10 cellular contexts compared by ENCODE assay signal in genomic region chr1:117537291-117537920, GRCh38.
DNase-seq lines count a peak whose midpoint lies in the region; ATAC-seq, FAIRE-seq and TF ChIP-seq lines count a peak whose summit lies in the region.
"Had no signal": no experiment of that assay in that cellular context is flagged by ENCODE, and none has a peak within 500 bp of the region (broad histone marks: within the 10 kb centered on the region; RNA-seq: fewer than 3 reads in every experiment).

No MANE protein-coding gene starts in this region.

- no peaks in the 10 kb centered on the region for H3K9me3 ChIP-seq in GM23248 (ENCODE audit: low read depth)
- no peaks in the 10 kb centered on the region for H3K9me3 ChIP-seq in OCI-LY7 (ENCODE audit: low read length)

- CTCF ChIA-PET in OCI-LY7 (lab: Charles Lee; ENCODE audit: unreplicated experiment), result interaction anchor here (1.4 to 4.2 kb wide), 2 partner anchors 137 to 216 kb away, joined by 4 to 32 read pairs; no protein-coding TSS in a partner anchor

- 60 to 62% methylated on average over 10 of the region's 10 CpGs for WGBS in GM23248 (ENCODE audit: low coverage in 1 of 2, low lambda C conversion rate in 2 of 2, missing lambda C conversion rate in 2 of 2), 2 experiments

- no peaks in the 10 kb centered on the region for H3K9me2 ChIP-seq in GM23248 (ENCODE audit: insufficient read depth)
- H3K9me2 ChIP-seq in OCI-LY7 (ENCODE audit: insufficient read depth, low read length), result no peaks in the 10 kb centered on the region

- H3K79me2 ChIP-seq in GM23248 (ENCODE audit: insufficient read depth) (no peaks in the 10 kb centered on the region), OCI-LY7 (ENCODE audit: insufficient read depth, low read depth, low read length) (no peaks in the 10 kb centered on the region)

- DNase-seq in A172 (ENCODE audit: low spot score), result peak; percentile 3
- DNase-seq in GM23248, result peak; percentile 13
- peak; percentile 72 for DNase-seq in OCI-LY7 (ENCODE audit: low spot score)
- DNase-seq in kidney tubule cell (ENCODE audit: low spot score), result peak; percentile 14
- DNase-seq in erythroblast (lab: John Stamatoyannopoulos, UW), result no peak
- DNase-seq in urothelium cell line (ENCODE audit: low spot score), result no peak
- no peak for DNase-seq in DMS79 (lab: John Stamatoyannopoulos, UW)
- DNase-seq: WERI-Rb-1 had no signal

- H4K20me1 ChIP-seq in GM23248 (ENCODE audit: insufficient read depth) (no peaks in the 10 kb centered on the region), OCI-LY7 (ENCODE audit: insufficient read depth, low read length) (no peaks in the 10 kb centered on the region)

- H3K4me1 ChIP-seq in GM23248 (ENCODE audit: insufficient read depth), result no peaks in the 10 kb centered on the region
- peaks cover 45% of the 10 kb centered on the region for H3K4me1 ChIP-seq in OCI-LY7 (ENCODE audit: insufficient read depth, low read length, poor library complexity, severe bottlenecking)

- in situ Hi-C loops in GM23248 (cut with MboI), result loop anchor here (10.0 kb wide), 1 partner anchor 347 kb away; no protein-coding TSS in a partner anchor

- H3K9ac ChIP-seq in GM23248, result no peak overlapping the region

- intact Hi-C loops in OCI-LY7 (cut with micrococcal nuclease; ENCODE audit: unreplicated experiment), result loop anchor here (2.0 to 5.0 kb wide), 2 partner anchors 59 to 120 kb away; no protein-coding TSS in a partner anchor

- TF ChIP-seq POLR2A in erythroblast (IDR thresholded peaks at IDR 0.05; ENCODE audit: low read length), result no peak

- no TSS peak for BruUV-seq in OCI-LY7 (replicated peaks; lab: Mats Ljungman, UMichigan)

- H3K27me3 ChIP-seq in GM23248 (replicated peaks; ENCODE audit: insufficient read depth), result no peaks in the 10 kb centered on the region

- ATAC-seq in GM21390 (IDR thresholded peaks at IDR 0.05; ENCODE audit: unreplicated experiment), result no peak
- ATAC-seq: activated T-helper 17 cell treated with anti-CD3 and anti-CD28 coated beads, Interleukin-2, amount 50 U/mL, for 72 hours had no signal

- POLR2A ChIA-PET in OCI-LY7 (lab: Charles Lee), result interaction anchor here (0.7 to 4.6 kb wide), 7 partner anchors 70 to 221 kb away, joined by 3 to 38 read pairs (median 4); no protein-coding TSS in a partner anchor

- H3K27ac ChIP-seq in GM23248 (no peak overlapping the region), OCI-LY7 (ENCODE audit: low read depth, low read length, poor library complexity, severe bottlenecking) (peak overlapping the region; percentile 36)
- H3K27ac ChIP-seq: WERI-Rb-1 had no signal

- FAIRE-seq in urothelium cell line (lab: Jason Lieb, UNC), result no peak

- H3K4me2 ChIP-seq in GM23248 (ENCODE audit: unreplicated experiment), result no peak overlapping the region
- peak overlapping the region; percentile 69 for H3K4me2 ChIP-seq in OCI-LY7 (ENCODE audit: low read length)

- no peak overlapping the region for H2AFZ ChIP-seq in GM23248
- peak overlapping the region; percentile 58 for H2AFZ ChIP-seq in OCI-LY7 (ENCODE audit: low read length)

- no peak overlapping the region for H3K4me3 ChIP-seq in GM23248
- H3K4me3 ChIP-seq in OCI-LY7 (ENCODE audit: low read depth, low read length, poor library complexity, severe bottlenecking), result peak overlapping the region; percentile 43

- no peak for TF ChIP-seq CTCF in OCI-LY7 (conservative IDR thresholded peaks at IDR 0.05; ENCODE audit: low read length)

- H3K36me3 ChIP-seq in GM23248 (ENCODE audit: low read depth) (no peaks in the 10 kb centered on the region), OCI-LY7 (ENCODE audit: insufficient read depth, low read length) (no peaks in the 10 kb centered on the region)
- H3K36me3 ChIP-seq: WERI-Rb-1 had no signal

- H3F3A ChIP-seq in GM23248 (ENCODE audit: insufficient read depth), result no peaks in the 10 kb centered on the region

Comparison
In these comparisons a context has a peak if more than half of its experiments do, and no peak if none do; other contexts are left out.
1. DNase-seq: peak in A172 (single experiment), GM23248 (single experiment), OCI-LY7 (single experiment) and kidney tubule cell (single experiment); none in erythroblast (0 of 2), urothelium cell line (single experiment) and DMS79 (single experiment).